In genomic region chr11:128891410-128891861, GRCh38 we compare ENCODE assay signal across 11 cellular contexts. TPM values are rescaled to one million over a fixed set of nuclear protein-coding genes. Genes with fewer than 3 reads are reported as not detected.
DNase-seq lines count a peak whose midpoint lies in the region; ATAC-seq and TF ChIP-seq lines count a peak whose summit lies in the region.
"Had no signal": no experiment of that assay in that cellular context is flagged by ENCODE, and none has a peak within 500 bp of the region (broad histone marks: within the 10 kb centered on the region; RNA-seq: fewer than 3 reads in every experiment).

No MANE protein-coding gene starts in this region.

- peaks cover 4% of the 10 kb centered on the region for H3K4me1 Mint-ChIP-seq in activated naive CD4-positive, alpha-beta T cell treated with anti-CD3 and anti-CD28 coated beads, Interleukin-2, amount 50 U/mL, for 24 hours
- H3K4me1 Mint-ChIP-seq in endothelial cell (ENCODE audit: unreplicated experiment) = peaks cover 4% of the 10 kb centered on the region
- H3K4me1 Mint-ChIP-seq in naive thymus-derived CD8-positive, alpha-beta T cell = peaks cover 0 to 24% (median 10%) of the 10 kb centered on the region in 4 donors
- peaks cover 7% of the 10 kb centered on the region for H3K4me1 Mint-ChIP-seq in type B pancreatic cell (ENCODE audit: unreplicated experiment)

- ATAC-seq in naive thymus-derived CD8-positive, alpha-beta T cell = peak; percentile 19 to 34

- DNase-seq in activated naive CD4-positive, alpha-beta T cell (lab: John Stamatoyannopoulos, UW) = no peak
- DNase-seq in endothelial cell (ENCODE audit: low spot score) (no peak), type B pancreatic cell (ENCODE audit: extremely low spot score, unreplicated experiment) (no peak), MV-4-11 (lab: John Stamatoyannopoulos, UW) (no peak), GM10266 (ENCODE audit: extremely low spot score) (no peak), amniotic stem cell (lab: John Stamatoyannopoulos, UW) (no peak)
- DNase-seq in naive thymus-derived CD8-positive, alpha-beta T cell = no peak
- DNase-seq: activated CD4-positive, CD25-positive, alpha-beta regulatory T cell treated with anti-CD3 and anti-CD28 coated beads, Interleukin-2, amount 50 U/mL, for 72 hours; BE2C had no signal

- H3K36me3 Mint-ChIP-seq in activated naive CD4-positive, alpha-beta T cell treated with anti-CD3 and anti-CD28 coated beads, Interleukin-2, amount 50 U/mL, for 24 hours = no peaks in the 10 kb centered on the region
- H3K36me3 Mint-ChIP-seq in endothelial cell (ENCODE audit: low read depth, unreplicated experiment) = no peaks in the 10 kb centered on the region
- H3K36me3 Mint-ChIP-seq in naive thymus-derived CD8-positive, alpha-beta T cell = peaks cover 0 to 2% (median 0%) of the 10 kb centered on the region in 3 donors
- H3K36me3 Mint-ChIP-seq in type B pancreatic cell = no peaks in the 10 kb centered on the region

- peak overlapping the region; percentile 40 for H3K4me3 Mint-ChIP-seq in activated naive CD4-positive, alpha-beta T cell treated with anti-CD3 and anti-CD28 coated beads, Interleukin-2, amount 50 U/mL, for 24 hours
- H3K4me3 Mint-ChIP-seq in endothelial cell (ENCODE audit: unreplicated experiment) (peak overlapping the region; percentile 73), type B pancreatic cell (peak overlapping the region; percentile 79)
- peak overlapping the region; percentile 27 to 86 (median 62) for H3K4me3 Mint-ChIP-seq in naive thymus-derived CD8-positive, alpha-beta T cell

- no peaks in the 10 kb centered on the region for H3K9me3 Mint-ChIP-seq in activated naive CD4-positive, alpha-beta T cell treated with anti-CD3 and anti-CD28 coated beads, Interleukin-2, amount 50 U/mL, for 24 hours
- H3K9me3 Mint-ChIP-seq in endothelial cell (ENCODE audit: unreplicated experiment) = no peaks in the 10 kb centered on the region
- no peaks in the 10 kb centered on the region for H3K9me3 Mint-ChIP-seq in naive thymus-derived CD8-positive, alpha-beta T cell
- H3K9me3 Mint-ChIP-seq in type B pancreatic cell = no peaks in the 10 kb centered on the region

- TF ChIP-seq CTCF in endothelial cell (IDR thresholded peaks at IDR 0.05; ENCODE audit: unreplicated experiment) (no peak), type B pancreatic cell (conservative IDR thresholded peaks at IDR 0.05) (no peak), GM10266 (IDR thresholded peaks at IDR 0.05; ENCODE audit: control insufficient read depth, insufficient read depth, low read depth, missing control alignments) (no peak)

- H3K27ac Mint-ChIP-seq in activated naive CD4-positive, alpha-beta T cell treated with anti-CD3 and anti-CD28 coated beads, Interleukin-2, amount 50 U/mL, for 24 hours = no peak overlapping the region
- H3K27ac Mint-ChIP-seq in endothelial cell (ENCODE audit: unreplicated experiment) = no peak overlapping the region
- peak overlapping the region in 3 of 10 donors; percentile 11 to 64 (median 31) for H3K27ac Mint-ChIP-seq in naive thymus-derived CD8-positive, alpha-beta T cell
- H3K27ac Mint-ChIP-seq in type B pancreatic cell = peak overlapping the region; percentile 41

- POLR2A ChIA-PET in naive thymus-derived CD8-positive, alpha-beta T cell (lab: Charles Lee) = interaction anchor here (0.7 kb wide), 1 partner anchor 12 kb away, joined by 4 read pairs; no protein-coding TSS in a partner anchor

- peaks cover 37% of the 10 kb centered on the region for H3K27me3 Mint-ChIP-seq in activated naive CD4-positive, alpha-beta T cell treated with anti-CD3 and anti-CD28 coated beads, Interleukin-2, amount 50 U/mL, for 24 hours
- H3K27me3 Mint-ChIP-seq in endothelial cell (ENCODE audit: unreplicated experiment) (peaks cover 15% of the 10 kb centered on the region), type B pancreatic cell (peaks cover 48% of the 10 kb centered on the region)
- H3K27me3 Mint-ChIP-seq in naive thymus-derived CD8-positive, alpha-beta T cell = peaks cover 28 to 77% (median 65%) of the 10 kb centered on the region in 5 donors

RNA-seq across cellular contexts. Expression of gene KCNJ5, which starts 0.3 kb away (rescaled TPM):
- total RNA-seq in endothelial cell (ENCODE audit: unreplicated experiment) = 0.05 TPM
- not detected for total RNA-seq in naive thymus-derived CD8-positive, alpha-beta T cell
- polyA plus RNA-seq in naive thymus-derived CD8-positive, alpha-beta T cell = not detected
- total RNA-seq in type B pancreatic cell (ENCODE audit: low replicate concordance) = 0.90 and 1.6 TPM in 2 replicates

RNA-seq across cellular contexts. Expression of gene KCNJ1, which starts 24.3 kb away (rescaled TPM):
- total RNA-seq in endothelial cell (ENCODE audit: unreplicated experiment) (not detected), type B pancreatic cell (ENCODE audit: low replicate concordance) (0.27 TPM in 1 of 2 replicates, not detected in the other)
- not detected for total RNA-seq in naive thymus-derived CD8-positive, alpha-beta T cell
- not detected for polyA plus RNA-seq in naive thymus-derived CD8-positive, alpha-beta T cell
- total RNA-seq: ureter had no signal

RNA-seq across cellular contexts. Expression of gene TP53AIP1, which starts 51.2 kb away (rescaled TPM):
- total RNA-seq in endothelial cell (ENCODE audit: unreplicated experiment) (0.13 TPM), type B pancreatic cell (ENCODE audit: low replicate concordance) (0.24 and 0.69 TPM in 2 replicates)
- total RNA-seq in naive thymus-derived CD8-positive, alpha-beta T cell = not detected
- not detected for polyA plus RNA-seq in naive thymus-derived CD8-positive, alpha-beta T cell
